ENCODE assay signal across 21 cellular contexts in genomic region chr2:61185329-61185728, GRCh38. TPM values are rescaled to one million over a fixed set of nuclear protein-coding genes. Genes with fewer than 3 reads are reported as not detected.
DNase-seq lines count a peak whose midpoint lies in the region; ATAC-seq, FAIRE-seq and TF ChIP-seq lines count a peak whose summit lies in the region.
"Had no signal": no experiment of that assay in that cellular context is flagged by ENCODE, and none has a peak within 500 bp of the region (broad histone marks: within the 10 kb centered on the region; RNA-seq: fewer than 3 reads in every experiment).

No MANE protein-coding gene starts in this region.

- DNase-seq in activated CD4-positive, alpha-beta T cell treated with anti-CD3 and anti-CD28 coated beads, Interleukin-2, amount 10 ng/mL, durations not matched to agents 24 days and 14 days, result no peak
- DNase-seq in activated CD4-positive, alpha-beta T cell treated with anti-CD3 and anti-CD28 coated beads, Interleukin-2, amount 50 U/mL, for 4 hours, result no peak
- no peak for DNase-seq in GM12891 (ENCODE audit: insufficient read length, low spot score)
- DNase-seq in activated naive CD8-positive, alpha-beta T cell treated with anti-CD3 and anti-CD28 coated beads, Interleukin-2, amount 50 U/mL, for 24 hours, result no peak
- DNase-seq in nephron progenitor cell, result no peak
- DNase-seq in anterior cingulate cortex (lab: John Stamatoyannopoulos, UW), result no peak
- no peak for DNase-seq in adrenal gland
- DNase-seq in UCSD-AML1 (lab: John Stamatoyannopoulos, UW; ENCODE audit: unreplicated experiment), result no peak
- DNase-seq: 8988T; activated gamma-delta T cell treated with Interleukin-2 at 50 U/mL for 16 hours; effector memory CD8-positive, alpha-beta T cell; IMR-90; left cardiac atrium; MM.1S; NCI-H1436 treated with DMSO at 0.1 percent for 48 hours; stimulated activated CD4-positive, alpha-beta T cell treated with anti-CD3 and anti-CD28 coated beads, Interleukin-2, amount 100 ng/mL, for 48 hours; T1000; trophoblast cell had no signal

- H3K9me3 Mint-ChIP-seq in activated CD4-positive, alpha-beta T cell treated with anti-CD3 and anti-CD28 coated beads, Interleukin-2, amount 10 ng/mL, durations not matched to agents 24 days and 14 days, result no peaks in the 10 kb centered on the region
- no peaks in the 10 kb centered on the region for H3K9me3 Mint-ChIP-seq in activated naive CD8-positive, alpha-beta T cell treated with anti-CD3 and anti-CD28 coated beads, Interleukin-2, amount 50 U/mL, for 24 hours
- H3K9me3 Mint-ChIP-seq in nephron progenitor cell, result no peaks in the 10 kb centered on the region
- H3K9me3 Mint-ChIP-seq: effector memory CD8-positive, alpha-beta T cell had no signal

- no peaks in the 10 kb centered on the region for H3K27me3 ChIP-seq in adrenal gland

- no peak overlapping the region for H3K27ac ChIP-seq in adrenal gland
- H3K27ac ChIP-seq: RWPE1 had no signal

- H3K27ac Mint-ChIP-seq in activated CD4-positive, alpha-beta T cell treated with anti-CD3 and anti-CD28 coated beads, Interleukin-2, amount 10 ng/mL, durations not matched to agents 24 days and 14 days, result peak overlapping the region; percentile 34
- peak overlapping the region; percentile 21 for H3K27ac Mint-ChIP-seq in activated naive CD8-positive, alpha-beta T cell treated with anti-CD3 and anti-CD28 coated beads, Interleukin-2, amount 50 U/mL, for 24 hours
- peak overlapping the region; percentile 80 for H3K27ac Mint-ChIP-seq in nephron progenitor cell

- H3K36me3 Mint-ChIP-seq in activated CD4-positive, alpha-beta T cell treated with anti-CD3 and anti-CD28 coated beads, Interleukin-2, amount 10 ng/mL, durations not matched to agents 24 days and 14 days (ENCODE audit: low read depth), result peaks cover 91% of the 10 kb centered on the region
- peaks cover 82% of the 10 kb centered on the region for H3K36me3 Mint-ChIP-seq in activated naive CD8-positive, alpha-beta T cell treated with anti-CD3 and anti-CD28 coated beads, Interleukin-2, amount 50 U/mL, for 24 hours (ENCODE audit: low read depth)
- peaks cover 97% of the 10 kb centered on the region for H3K36me3 Mint-ChIP-seq in nephron progenitor cell (ENCODE audit: low read depth)

- H3K4me1 ChIP-seq in adrenal gland (replicated peaks in 1 of 2), result peaks cover 18 to 21% of the 10 kb centered on the region in 2 donors

- peaks cover 0 to 81% of the 10 kb centered on the region in 2 donors for H3K36me3 ChIP-seq in adrenal gland (replicated peaks in 1 of 2)

- intact Hi-C loops in activated CD4-positive, alpha-beta T cell treated with anti-CD3 and anti-CD28 coated beads, Interleukin-2, amount 10 ng/mL, durations not matched to agents 24 days and 14 days (cut with micrococcal nuclease), result no loop called here
- intact Hi-C loops in adrenal gland (cut with DNase I), result no loop called here

- no peak overlapping the region for H3K4me3 ChIP-seq in adrenal gland
- H3K4me3 ChIP-seq: skin epidermis had no signal

- TF ChIP-seq CTCF in nephron progenitor cell (IDR thresholded peaks at IDR 0.05) (no peak), adrenal gland (IDR thresholded peaks at IDR 0.05) (no peak)

- H3K4me1 Mint-ChIP-seq in activated CD4-positive, alpha-beta T cell treated with anti-CD3 and anti-CD28 coated beads, Interleukin-2, amount 10 ng/mL, durations not matched to agents 24 days and 14 days, result peaks cover 35% of the 10 kb centered on the region
- peaks cover 36% of the 10 kb centered on the region for H3K4me1 Mint-ChIP-seq in activated naive CD8-positive, alpha-beta T cell treated with anti-CD3 and anti-CD28 coated beads, Interleukin-2, amount 50 U/mL, for 24 hours
- peaks cover 22% of the 10 kb centered on the region for H3K4me1 Mint-ChIP-seq in nephron progenitor cell

- no peak for ATAC-seq in activated naive CD8-positive, alpha-beta T cell treated with anti-CD3 and anti-CD28 coated beads, Interleukin-2, amount 50 U/mL, for 24 hours
- ATAC-seq: effector memory CD8-positive, alpha-beta T cell; left cardiac atrium; SK-N-SH treated with all-trans-retinoic acid at 6 μM for 48 hours had no signal

- H3K9me3 ChIP-seq in adrenal gland (replicated peaks in 1 of 3), result no peaks in the 10 kb centered on the region

- no peaks in the 10 kb centered on the region for H3K27me3 Mint-ChIP-seq in activated CD4-positive, alpha-beta T cell treated with anti-CD3 and anti-CD28 coated beads, Interleukin-2, amount 10 ng/mL, durations not matched to agents 24 days and 14 days
- no peaks in the 10 kb centered on the region for H3K27me3 Mint-ChIP-seq in activated naive CD8-positive, alpha-beta T cell treated with anti-CD3 and anti-CD28 coated beads, Interleukin-2, amount 50 U/mL, for 24 hours
- H3K27me3 Mint-ChIP-seq in nephron progenitor cell (ENCODE audit: low read depth, poor library complexity), result peaks cover 3% of the 10 kb centered on the region
- H3K27me3 Mint-ChIP-seq: effector memory CD8-positive, alpha-beta T cell had no signal

- FAIRE-seq in GM12891 (lab: Jason Lieb, UNC), result no peak

- no peak overlapping the region for H3K4me3 Mint-ChIP-seq in activated CD4-positive, alpha-beta T cell treated with anti-CD3 and anti-CD28 coated beads, Interleukin-2, amount 10 ng/mL, durations not matched to agents 24 days and 14 days
- H3K4me3 Mint-ChIP-seq in activated naive CD8-positive, alpha-beta T cell treated with anti-CD3 and anti-CD28 coated beads, Interleukin-2, amount 50 U/mL, for 24 hours, result no peak overlapping the region
- no peak overlapping the region for H3K4me3 Mint-ChIP-seq in nephron progenitor cell
- H3K4me3 Mint-ChIP-seq: effector memory CD8-positive, alpha-beta T cell had no signal

- peak; percentile 19; the same call in 1 of the 2 replicates for TF ChIP-seq POLR2A in GM12891 (IDR thresholded peaks at IDR 0.05; ENCODE audit: low read depth, low read length)
- TF ChIP-seq POLR2A in adrenal gland (IDR thresholded peaks at IDR 0.05), result no peak

TF ChIP-seq in GM12891, 5 proteins besides CTCF, POLR2A, EP300 and RAD21:
- TF ChIP-seq POU2F2 (IDR thresholded peaks at IDR 0.05; ENCODE audit: low read depth, low read length) (no peak), POLR2AphosphoS5 (IDR thresholded peaks at IDR 0.05; ENCODE audit: low read depth, low read length) (no peak), TAF1 (IDR thresholded peaks at IDR 0.05; ENCODE audit: low read depth, low read length) (no peak), SPI1 (IDR thresholded peaks at IDR 0.05; ENCODE audit: low read depth, low read length) (no peak), PAX5 (IDR thresholded peaks at IDR 0.05; ENCODE audit: insufficient read depth, low read length, severe bottlenecking) (no peak)

RNA-seq across cellular contexts. Expression of gene C2orf74, which starts 23.3 kb away (rescaled TPM):
- total RNA-seq in activated CD4-positive, alpha-beta T cell treated with anti-CD3 and anti-CD28 coated beads, Interleukin-2, amount 10 ng/mL, durations not matched to agents 24 days and 14 days, result 5.7 and 8.7 TPM in 2 replicates
- polyA plus RNA-seq in GM12891 (2012; ENCODE audit: low read depth, missing spikeins), result 22.0 TPM
- total RNA-seq in adrenal gland, result 10 to 100 TPM in 7 of 8 donors, 1 to 10 TPM in 1; 6.3 to 38.4 (median 28.0) TPM
- polyA plus RNA-seq in adrenal gland, result 10 to 100 TPM; 30.1 to 74.8 (median 46.2) TPM

Comparison
In these comparisons a context has a peak if more than half of its experiments do, and no peak if none do; other contexts are left out.
1. H3K27ac Mint-ChIP-seq: peak in every context shown above with its lines; median percentile 80 in nephron progenitor cell; 34 in activated CD4-positive, alpha-beta T cell treated with anti-CD3 and anti-CD28 coated beads, Interleukin-2, amount 10 ng/mL, durations not matched to agents 24 days and 14 days; 21 in activated naive CD8-positive, alpha-beta T cell treated with anti-CD3 and anti-CD28 coated beads, Interleukin-2, amount 50 U/mL, for 24 hours.